Comparison of ENCODE assay signal across 31 cellular contexts in the genomic region with DNA sequence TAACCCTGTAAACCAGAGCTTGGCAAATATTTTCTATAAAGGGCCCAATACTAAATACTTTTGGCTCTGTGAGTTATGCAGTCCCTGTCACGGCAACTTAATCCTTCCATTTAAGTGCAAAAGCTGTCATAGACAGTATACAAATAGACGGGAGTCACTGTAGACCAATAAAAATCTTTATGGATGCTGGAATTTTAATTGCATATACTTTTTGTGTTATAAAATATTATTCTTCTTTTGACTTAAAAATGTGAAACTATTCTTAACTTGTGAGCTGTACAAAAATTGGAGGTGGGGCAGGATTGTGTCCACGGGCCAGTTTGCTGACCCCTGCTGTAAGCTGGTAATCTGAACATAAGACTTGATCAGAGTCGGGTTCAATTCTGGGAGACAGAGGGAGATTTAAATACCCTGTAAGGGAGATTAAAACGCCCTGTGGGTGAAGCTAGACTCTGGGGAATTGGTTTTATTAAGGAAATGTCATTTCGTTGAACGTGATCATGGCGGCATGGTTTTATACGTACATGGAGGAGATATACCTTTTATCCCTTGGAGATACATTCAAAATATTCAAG. TPM values are rescaled to one million over a fixed set of nuclear protein-coding genes. Genes with fewer than 3 reads are reported as not detected.
"Had no signal": no experiment of that assay in that cellular context is flagged by ENCODE, and none has a peak within 500 bp of the region (broad histone marks: within the 10 kb centered on the region; RNA-seq: fewer than 3 reads in every experiment).

No MANE protein-coding gene starts in this region.

- FAIRE-seq: endometrium, islet of Langerhans, keratinocyte had no signal

- ATAC-seq: esophagus mucosa; gastrocnemius medialis; heart right ventricle; left cardiac atrium; left lung; left ventricle myocardium superior; naive thymus-derived CD4-positive, alpha-beta T cell had no signal

- H3K36me3 ChIP-seq: esophagus squamous epithelium, gastrocnemius medialis, heart right ventricle, left lung had no signal

- DNase-seq: dermis blood vessel endothelial cell; dorsolateral prefrontal cortex; effector CD4-positive, alpha-beta T cell; effector memory CD4-positive, alpha-beta T cell; erythroblast; esophagus squamous epithelium; foreskin fibroblast; foreskin melanocyte; gastrocnemius medialis; glutamatergic neuron; head of caudate nucleus; heart right ventricle; hippocampal formation; left cardiac atrium; left lung; left ventricle myocardium superior; mammary epithelial cell; mesendoderm; midbrain; naive thymus-derived CD4-positive, alpha-beta T cell had no signal

- H3K4me3 ChIP-seq: coronary artery, dorsolateral prefrontal cortex, esophagus squamous epithelium, gastrocnemius medialis, heart right ventricle, left lung, lung had no signal

- H3K27ac ChIP-seq: coronary artery, dorsolateral prefrontal cortex, epithelial cell of prostate, esophagus squamous epithelium, gastrocnemius medialis, heart right ventricle, left lung had no signal

- H3K9me3 ChIP-seq: esophagus squamous epithelium, gastrocnemius medialis, left lung had no signal

- H3K4me1 ChIP-seq: esophagus squamous epithelium, gastrocnemius medialis, heart right ventricle, left lung had no signal

RNA-seq across cellular contexts. Expression of a gene that starts 21.7 kb away (rescaled TPM):
- total RNA-seq: dermis blood vessel endothelial cell, gastrocnemius medialis, glomerular endothelial cell, kidney epithelial cell had no signal
- polyA plus RNA-seq: keratinocyte, mammary epithelial cell had no signal

RNA-seq across cellular contexts. Expression of a gene that starts 57.3 kb away (rescaled TPM):
- total RNA-seq: dermis blood vessel endothelial cell, esophagus mucosa, gastrocnemius medialis, left cardiac atrium, left ventricle myocardium superior, lower leg skin, mucosa of gallbladder had no signal
- polyA plus RNA-seq: heart right ventricle; naive thymus-derived CD4-positive, alpha-beta T cell had no signal
